1 cellular context compared by ENCODE assay signal in genomic region chr10:69088801-69089501, GRCh38.
TF ChIP-seq lines count a peak whose summit lies in the region.

No MANE protein-coding gene starts in this region.

TF ChIP-seq in IMR-90, 13 proteins besides CTCF, POLR2A, EP300 and RAD21:
- peak; percentile 55; the same call in 1 of the 2 replicates for TF ChIP-seq NFE2L2 (IDR thresholded peaks at IDR 0.05; ENCODE audit: low read depth, low read length)
- TF ChIP-seq FOS (IDR thresholded peaks at IDR 0.05; ENCODE audit: low read depth, low read length), result no peak
TF ChIP-seq in IMR-90: peak in this region for 1.
